In the genomic region with DNA sequence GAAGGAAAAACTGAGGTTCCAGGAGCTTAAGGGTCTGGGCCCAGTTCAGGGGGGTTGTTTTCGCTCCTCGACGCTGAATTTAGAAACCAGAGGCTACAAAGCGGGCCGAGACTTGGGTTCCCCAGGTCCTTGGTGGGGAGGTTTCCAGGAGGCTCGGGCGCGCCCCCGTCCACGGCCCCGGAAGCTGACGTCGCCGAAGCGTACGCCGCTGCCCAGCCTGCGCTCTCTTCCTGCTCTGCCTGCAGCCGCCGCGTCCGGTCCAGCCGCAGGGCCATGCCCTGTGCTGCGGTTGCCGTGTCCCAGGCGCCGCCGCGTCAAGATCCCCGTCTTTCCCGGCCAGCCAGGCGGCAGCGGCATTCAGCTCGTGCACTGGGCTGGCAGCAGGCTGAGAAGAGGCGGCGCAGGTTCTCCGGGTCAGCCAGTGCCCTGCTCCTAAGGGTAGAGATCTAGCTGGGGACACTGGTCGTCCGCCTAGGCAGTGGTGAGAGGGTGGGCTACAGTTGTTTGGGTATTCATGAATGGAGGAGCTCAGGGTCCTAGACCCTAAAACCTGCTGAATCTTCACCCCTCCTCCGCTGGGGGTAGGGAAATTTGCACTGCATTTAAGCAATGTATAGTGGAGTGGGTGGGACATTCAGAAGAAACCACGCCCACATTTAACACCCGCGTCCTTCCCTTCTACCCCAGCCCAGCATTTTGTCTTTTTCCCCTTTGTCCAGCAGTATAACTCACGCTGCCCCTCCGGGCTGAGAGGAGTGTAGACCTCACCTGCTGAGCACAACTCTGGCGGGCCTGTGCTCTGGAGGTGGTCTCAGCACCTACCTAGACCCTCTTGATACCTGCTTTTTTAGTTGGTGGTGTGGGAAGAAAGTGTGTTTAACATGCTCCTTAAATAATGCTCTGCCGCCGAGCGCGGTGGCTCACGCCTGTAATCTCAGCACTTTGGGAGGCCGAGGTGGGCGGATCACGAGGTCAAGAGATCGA, we compare ENCODE assay signal across 1 cellular context.
A peak's percentile ranks its signal among the peaks of the same experiment; 100 is the strongest.
TF ChIP-seq lines count a peak whose summit lies in the region.

No MANE protein-coding gene starts in this region.

TF ChIP-seq in HepG2, 621 proteins besides CTCF, POLR2A, EP300 and RAD21 (continued from another document and continues in another):
- TF ChIP-seq ZNF768 (CRISPR knock-in tag; IDR thresholded peaks at IDR 0.05): peak; percentile 85
- no peak for TF ChIP-seq ZNF660 (CRISPR knock-in tag; IDR thresholded peaks at IDR 0.05; ENCODE audit: borderline replicate concordance, low read depth)
- peak; percentile 96 for TF ChIP-seq MED8 (CRISPR knock-in tag; IDR thresholded peaks at IDR 0.05; ENCODE audit: insufficient replicate concordance)
- TF ChIP-seq ZNF841 (CRISPR knock-in tag; IDR thresholded peaks at IDR 0.05; ENCODE audit: borderline replicate concordance): no peak
- no peak for TF ChIP-seq ZKSCAN5 (CRISPR knock-in tag; IDR thresholded peaks at IDR 0.05)
- TF ChIP-seq NFYC (CRISPR knock-in tag; IDR thresholded peaks at IDR 0.05): 0 out of 2 replicates have a peak, but pooled peaks have one; percentile 42
- TF ChIP-seq ZKSCAN1 (IDR thresholded peaks at IDR 0.05; ENCODE audit: low read length): 0 out of 2 replicates have a peak, but pooled peaks have one; percentile 21
- TF ChIP-seq ZNF674 (CRISPR knock-in tag; IDR thresholded peaks at IDR 0.05; ENCODE audit: low read depth): peak; percentile 84; the same call in 1 of the 2 replicates
- TF ChIP-seq, protein P1, sequence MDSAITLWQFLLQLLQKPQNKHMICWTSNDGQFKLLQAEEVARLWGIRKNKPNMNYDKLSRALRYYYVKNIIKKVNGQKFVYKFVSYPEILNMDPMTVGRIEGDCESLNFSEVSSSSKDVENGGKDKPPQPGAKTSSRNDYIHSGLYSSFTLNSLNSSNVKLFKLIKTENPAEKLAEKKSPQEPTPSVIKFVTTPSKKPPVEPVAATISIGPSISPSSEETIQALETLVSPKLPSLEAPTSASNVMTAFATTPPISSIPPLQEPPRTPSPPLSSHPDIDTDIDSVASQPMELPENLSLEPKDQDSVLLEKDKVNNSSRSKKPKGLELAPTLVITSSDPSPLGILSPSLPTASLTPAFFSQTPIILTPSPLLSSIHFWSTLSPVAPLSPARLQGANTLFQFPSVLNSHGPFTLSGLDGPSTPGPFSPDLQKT (CRISPR knock-in tag; IDR thresholded peaks at IDR 0.05; ENCODE audit: borderline replicate concordance): peak; percentile 71; the same call in 1 of the 2 replicates
- peak; percentile 88 for TF ChIP-seq KDM5B (CRISPR knock-in tag; IDR thresholded peaks at IDR 0.05; ENCODE audit: borderline replicate concordance)
- no peak for TF ChIP-seq ZNF550 (CRISPR knock-in tag; IDR thresholded peaks at IDR 0.05; ENCODE audit: borderline replicate concordance)
- TF ChIP-seq ZMYM3 (CRISPR knock-in tag; IDR thresholded peaks at IDR 0.05): peak; percentile 98
- TF ChIP-seq, protein P2, sequence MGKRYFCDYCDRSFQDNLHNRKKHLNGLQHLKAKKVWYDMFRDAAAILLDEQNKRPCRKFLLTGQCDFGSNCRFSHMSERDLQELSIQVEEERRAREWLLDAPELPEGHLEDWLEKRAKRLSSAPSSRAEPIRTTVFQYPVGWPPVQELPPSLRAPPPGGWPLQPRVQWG (CRISPR knock-in tag; IDR thresholded peaks at IDR 0.05; ENCODE audit: borderline replicate concordance, low read depth): no peak
- TF ChIP-seq HNF4G (IDR thresholded peaks at IDR 0.05; ENCODE audit: borderline replicate concordance, low read depth, low read length): no peak; the same call in 1 of the 2 replicates
- TF ChIP-seq HNF4G (CRISPR knock-in tag; IDR thresholded peaks at IDR 0.05; ENCODE audit: borderline replicate concordance, low read depth): no peak; the same call in 1 of the 2 replicates
- TF ChIP-seq IRX3 (CRISPR knock-in tag; IDR thresholded peaks at IDR 0.05; ENCODE audit: borderline replicate concordance, low read depth): no peak; the same call in 1 of the 2 replicates
- TF ChIP-seq, protein P3, sequence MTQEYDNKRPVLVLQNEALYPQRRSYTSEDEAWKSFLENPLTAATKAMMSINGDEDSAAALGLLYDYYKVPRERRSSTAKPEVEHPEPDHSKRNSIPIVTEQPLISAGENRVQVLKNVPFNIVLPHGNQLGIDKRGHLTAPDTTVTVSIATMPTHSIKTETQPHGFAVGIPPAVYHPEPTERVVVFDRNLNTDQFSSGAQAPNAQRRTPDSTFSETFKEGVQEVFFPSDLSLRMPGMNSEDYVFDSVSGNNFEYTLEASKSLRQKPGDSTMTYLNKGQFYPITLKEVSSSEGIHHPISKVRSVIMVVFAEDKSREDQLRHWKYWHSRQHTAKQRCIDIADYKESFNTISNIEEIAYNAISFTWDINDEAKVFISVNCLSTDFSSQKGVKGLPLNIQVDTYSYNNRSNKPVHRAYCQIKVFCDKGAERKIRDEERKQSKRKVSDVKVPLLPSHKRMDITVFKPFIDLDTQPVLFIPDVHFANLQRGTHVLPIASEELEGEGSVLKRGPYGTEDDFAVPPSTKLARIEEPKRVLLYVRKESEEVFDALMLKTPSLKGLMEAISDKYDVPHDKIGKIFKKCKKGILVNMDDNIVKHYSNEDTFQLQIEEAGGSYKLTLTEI (CRISPR knock-in tag; conservative IDR thresholded peaks at IDR 0.05): no peak
- TF ChIP-seq, protein P4, sequence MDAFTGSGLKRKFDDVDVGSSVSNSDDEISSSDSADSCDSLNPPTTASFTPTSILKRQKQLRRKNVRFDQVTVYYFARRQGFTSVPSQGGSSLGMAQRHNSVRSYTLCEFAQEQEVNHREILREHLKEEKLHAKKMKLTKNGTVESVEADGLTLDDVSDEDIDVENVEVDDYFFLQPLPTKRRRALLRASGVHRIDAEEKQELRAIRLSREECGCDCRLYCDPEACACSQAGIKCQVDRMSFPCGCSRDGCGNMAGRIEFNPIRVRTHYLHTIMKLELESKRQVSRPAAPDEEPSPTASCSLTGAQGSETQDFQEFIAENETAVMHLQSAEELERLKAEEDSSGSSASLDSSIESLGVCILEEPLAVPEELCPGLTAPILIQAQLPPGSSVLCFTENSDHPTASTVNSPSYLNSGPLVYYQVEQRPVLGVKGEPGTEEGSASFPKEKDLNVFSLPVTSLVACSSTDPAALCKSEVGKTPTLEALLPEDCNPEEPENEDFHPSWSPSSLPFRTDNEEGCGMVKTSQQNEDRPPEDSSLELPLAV (CRISPR knock-in tag; conservative IDR thresholded peaks at IDR 0.05; ENCODE audit: low read depth): no peak
- TF ChIP-seq, protein P5, sequence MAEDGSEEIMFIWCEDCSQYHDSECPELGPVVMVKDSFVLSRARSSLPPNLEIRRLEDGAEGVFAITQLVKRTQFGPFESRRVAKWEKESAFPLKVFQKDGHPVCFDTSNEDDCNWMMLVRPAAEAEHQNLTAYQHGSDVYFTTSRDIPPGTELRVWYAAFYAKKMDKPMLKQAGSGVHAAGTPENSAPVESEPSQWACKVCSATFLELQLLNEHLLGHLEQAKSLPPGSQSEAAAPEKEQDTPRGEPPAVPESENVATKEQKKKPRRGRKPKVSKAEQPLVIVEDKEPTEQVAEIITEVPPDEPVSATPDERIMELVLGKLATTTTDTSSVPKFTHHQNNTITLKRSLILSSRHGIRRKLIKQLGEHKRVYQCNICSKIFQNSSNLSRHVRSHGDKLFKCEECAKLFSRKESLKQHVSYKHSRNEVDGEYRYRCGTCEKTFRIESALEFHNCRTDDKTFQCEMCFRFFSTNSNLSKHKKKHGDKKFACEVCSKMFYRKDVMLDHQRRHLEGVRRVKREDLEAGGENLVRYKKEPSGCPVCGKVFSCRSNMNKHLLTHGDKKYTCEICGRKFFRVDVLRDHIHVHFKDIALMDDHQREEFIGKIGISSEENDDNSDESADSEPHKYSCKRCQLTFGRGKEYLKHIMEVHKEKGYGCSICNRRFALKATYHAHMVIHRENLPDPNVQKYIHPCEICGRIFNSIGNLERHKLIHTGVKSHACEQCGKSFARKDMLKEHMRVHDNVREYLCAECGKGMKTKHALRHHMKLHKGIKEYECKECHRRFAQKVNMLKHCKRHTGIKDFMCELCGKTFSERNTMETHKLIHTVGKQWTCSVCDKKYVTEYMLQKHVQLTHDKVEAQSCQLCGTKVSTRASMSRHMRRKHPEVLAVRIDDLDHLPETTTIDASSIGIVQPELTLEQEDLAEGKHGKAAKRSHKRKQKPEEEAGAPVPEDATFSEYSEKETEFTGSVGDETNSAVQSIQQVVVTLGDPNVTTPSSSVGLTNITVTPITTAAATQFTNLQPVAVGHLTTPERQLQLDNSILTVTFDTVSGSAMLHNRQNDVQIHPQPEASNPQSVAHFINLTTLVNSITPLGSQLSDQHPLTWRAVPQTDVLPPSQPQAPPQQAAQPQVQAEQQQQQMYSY (CRISPR knock-in tag; IDR thresholded peaks at IDR 0.05): peak; percentile 79
- no peak for TF ChIP-seq XRCC5 (optimal IDR thresholded peaks at IDR 0.05; ENCODE audit: low read length)
- peak; percentile 59; the same call in 1 of the 2 replicates for TF ChIP-seq MIER2 (CRISPR knock-in tag; IDR thresholded peaks at IDR 0.05)
- TF ChIP-seq, protein P6, sequence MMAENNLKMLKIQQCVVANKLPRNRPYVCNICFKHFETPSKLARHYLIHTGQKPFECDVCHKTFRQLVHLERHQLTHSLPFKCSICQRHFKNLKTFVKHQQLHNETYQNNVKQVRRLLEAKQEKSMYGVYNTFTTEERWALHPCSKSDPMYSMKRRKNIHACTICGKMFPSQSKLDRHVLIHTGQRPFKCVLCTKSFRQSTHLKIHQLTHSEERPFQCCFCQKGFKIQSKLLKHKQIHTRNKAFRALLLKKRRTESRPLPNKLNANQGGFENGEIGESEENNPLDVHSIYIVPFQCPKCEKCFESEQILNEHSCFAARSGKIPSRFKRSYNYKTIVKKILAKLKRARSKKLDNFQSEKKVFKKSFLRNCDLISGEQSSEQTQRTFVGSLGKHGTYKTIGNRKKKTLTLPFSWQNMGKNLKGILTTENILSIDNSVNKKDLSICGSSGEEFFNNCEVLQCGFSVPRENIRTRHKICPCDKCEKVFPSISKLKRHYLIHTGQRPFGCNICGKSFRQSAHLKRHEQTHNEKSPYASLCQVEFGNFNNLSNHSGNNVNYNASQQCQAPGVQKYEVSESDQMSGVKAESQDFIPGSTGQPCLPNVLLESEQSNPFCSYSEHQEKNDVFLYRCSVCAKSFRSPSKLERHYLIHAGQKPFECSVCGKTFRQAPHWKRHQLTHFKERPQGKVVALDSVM (CRISPR knock-in tag; IDR thresholded peaks at IDR 0.05): peak; percentile 39; the same call in 1 of the 2 replicates
- no peak for TF ChIP-seq TCF12 (IDR thresholded peaks at IDR 0.05)
- no peak; the same call in 1 of the 2 replicates for TF ChIP-seq TCF12 (CRISPR knock-in tag; IDR thresholded peaks at IDR 0.05)
- no peak for TF ChIP-seq HOXA9 (CRISPR knock-in tag; IDR thresholded peaks at IDR 0.05; ENCODE audit: borderline replicate concordance)
- no peak for TF ChIP-seq HNRNPUL1 (IDR thresholded peaks at IDR 0.05; ENCODE audit: low read depth, low read length)
- TF ChIP-seq SMAD3 (CRISPR knock-in tag; IDR thresholded peaks at IDR 0.05): no peak
- no peak for TF ChIP-seq ZNF720 (CRISPR knock-in tag; IDR thresholded peaks at IDR 0.05)
- no peak for TF ChIP-seq JDP2 (CRISPR knock-in tag; IDR thresholded peaks at IDR 0.05; ENCODE audit: borderline replicate concordance)
- TF ChIP-seq, protein P7, sequence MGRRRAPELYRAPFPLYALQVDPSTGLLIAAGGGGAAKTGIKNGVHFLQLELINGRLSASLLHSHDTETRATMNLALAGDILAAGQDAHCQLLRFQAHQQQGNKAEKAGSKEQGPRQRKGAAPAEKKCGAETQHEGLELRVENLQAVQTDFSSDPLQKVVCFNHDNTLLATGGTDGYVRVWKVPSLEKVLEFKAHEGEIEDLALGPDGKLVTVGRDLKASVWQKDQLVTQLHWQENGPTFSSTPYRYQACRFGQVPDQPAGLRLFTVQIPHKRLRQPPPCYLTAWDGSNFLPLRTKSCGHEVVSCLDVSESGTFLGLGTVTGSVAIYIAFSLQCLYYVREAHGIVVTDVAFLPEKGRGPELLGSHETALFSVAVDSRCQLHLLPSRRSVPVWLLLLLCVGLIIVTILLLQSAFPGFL (CRISPR knock-in tag; IDR thresholded peaks at IDR 0.05): no peak
- no peak; the same call in 1 of the 2 replicates for TF ChIP-seq ZNF773 (CRISPR knock-in tag; IDR thresholded peaks at IDR 0.05; ENCODE audit: borderline replicate concordance)
- TF ChIP-seq GABPA (IDR thresholded peaks at IDR 0.05; ENCODE audit: low read depth, low read length): peak; percentile 79
- TF ChIP-seq GABPA (CRISPR knock-in tag; IDR thresholded peaks at IDR 0.05; ENCODE audit: low read depth): peak; percentile 85
- TF ChIP-seq DR1 (CRISPR knock-in tag; IDR thresholded peaks at IDR 0.05): peak; percentile 75; the same call in 1 of the 2 replicates
- 0 out of 2 replicates have a peak, but pooled peaks have one; percentile 29 for TF ChIP-seq KLF15 (CRISPR knock-in tag; IDR thresholded peaks at IDR 0.05; ENCODE audit: borderline replicate concordance)
- TF ChIP-seq KLF9 (CRISPR knock-in tag; IDR thresholded peaks at IDR 0.05; ENCODE audit: low read depth): no peak; the same call in 1 of the 2 replicates
- TF ChIP-seq ZFP62 (CRISPR knock-in tag; IDR thresholded peaks at IDR 0.05): 0 out of 2 replicates have a peak, but pooled peaks have one; percentile 45
- TF ChIP-seq ATF1 (CRISPR knock-in tag; IDR thresholded peaks at IDR 0.05): no peak
- peak; percentile 66 for TF ChIP-seq ZBTB38 (CRISPR knock-in tag; IDR thresholded peaks at IDR 0.05)
- peak; percentile 44; the same call in 1 of the 2 replicates for TF ChIP-seq AHR (CRISPR knock-in tag; IDR thresholded peaks at IDR 0.05)
- TF ChIP-seq NR1H2 (CRISPR knock-in tag; IDR thresholded peaks at IDR 0.05; ENCODE audit: borderline replicate concordance, low read depth): no peak; the same call in 1 of the 2 replicates
- TF ChIP-seq, protein P8, sequence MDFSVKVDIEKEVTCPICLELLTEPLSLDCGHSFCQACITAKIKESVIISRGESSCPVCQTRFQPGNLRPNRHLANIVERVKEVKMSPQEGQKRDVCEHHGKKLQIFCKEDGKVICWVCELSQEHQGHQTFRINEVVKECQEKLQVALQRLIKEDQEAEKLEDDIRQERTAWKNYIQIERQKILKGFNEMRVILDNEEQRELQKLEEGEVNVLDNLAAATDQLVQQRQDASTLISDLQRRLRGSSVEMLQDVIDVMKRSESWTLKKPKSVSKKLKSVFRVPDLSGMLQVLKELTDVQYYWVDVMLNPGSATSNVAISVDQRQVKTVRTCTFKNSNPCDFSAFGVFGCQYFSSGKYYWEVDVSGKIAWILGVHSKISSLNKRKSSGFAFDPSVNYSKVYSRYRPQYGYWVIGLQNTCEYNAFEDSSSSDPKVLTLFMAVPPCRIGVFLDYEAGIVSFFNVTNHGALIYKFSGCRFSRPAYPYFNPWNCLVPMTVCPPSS (IDR thresholded peaks at IDR 0.05): no peak
- no peak for TF ChIP-seq ZNF253 (CRISPR knock-in tag; IDR thresholded peaks at IDR 0.05; ENCODE audit: borderline replicate concordance)
- peak; percentile 91 for TF ChIP-seq JARID2 (CRISPR knock-in tag; IDR thresholded peaks at IDR 0.05; ENCODE audit: insufficient replicate concordance)
- TF ChIP-seq, protein P9, sequence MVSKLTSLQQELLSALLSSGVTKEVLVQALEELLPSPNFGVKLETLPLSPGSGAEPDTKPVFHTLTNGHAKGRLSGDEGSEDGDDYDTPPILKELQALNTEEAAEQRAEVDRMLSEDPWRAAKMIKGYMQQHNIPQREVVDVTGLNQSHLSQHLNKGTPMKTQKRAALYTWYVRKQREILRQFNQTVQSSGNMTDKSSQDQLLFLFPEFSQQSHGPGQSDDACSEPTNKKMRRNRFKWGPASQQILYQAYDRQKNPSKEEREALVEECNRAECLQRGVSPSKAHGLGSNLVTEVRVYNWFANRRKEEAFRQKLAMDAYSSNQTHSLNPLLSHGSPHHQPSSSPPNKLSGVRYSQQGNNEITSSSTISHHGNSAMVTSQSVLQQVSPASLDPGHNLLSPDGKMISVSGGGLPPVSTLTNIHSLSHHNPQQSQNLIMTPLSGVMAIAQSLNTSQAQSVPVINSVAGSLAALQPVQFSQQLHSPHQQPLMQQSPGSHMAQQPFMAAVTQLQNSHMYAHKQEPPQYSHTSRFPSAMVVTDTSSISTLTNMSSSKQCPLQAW (CRISPR knock-in tag; IDR thresholded peaks at IDR 0.05): peak; percentile 96
- TF ChIP-seq RXRA (CRISPR knock-in tag; IDR thresholded peaks at IDR 0.05): peak; percentile 75
- no peak for TF ChIP-seq RFX1 (IDR thresholded peaks at IDR 0.05)
